In genomic region chr3:194328080-194328571, GRCh38 we compare ENCODE assay signal across 10 cellular contexts. TPM values are rescaled to one million over a fixed set of nuclear protein-coding genes. Genes with fewer than 3 reads are reported as not detected.
DNase-seq lines count a peak whose midpoint lies in the region; ATAC-seq, FAIRE-seq and TF ChIP-seq lines count a peak whose summit lies in the region.
"Had no signal": no experiment of that assay in that cellular context is flagged by ENCODE, and none has a peak within 500 bp of the region (broad histone marks: within the 10 kb centered on the region; RNA-seq: fewer than 3 reads in every experiment).

No MANE protein-coding gene starts in this region.

- H3K27me3 Mint-ChIP-seq in effector memory CD8-positive, alpha-beta T cell = peaks cover 20 to 33% of the 10 kb centered on the region in 2 donors
- peaks cover 25% of the 10 kb centered on the region for H3K27me3 Mint-ChIP-seq in endodermal cell (ENCODE audit: insufficient read depth)

- peak; percentile 40 for ATAC-seq in effector memory CD8-positive, alpha-beta T cell (replicated peaks)
- peak in 3 of 4 donors; percentile 16 to 29 (median 23) for ATAC-seq in psoas muscle
- ATAC-seq in GM21447 (IDR thresholded peaks at IDR 0.05; ENCODE audit: unreplicated experiment) = no peak

- peak; percentile 30 for DNase-seq in GM12865 (ENCODE audit: low read depth)
- DNase-seq in RCC 7860 (ENCODE audit: low spot score) = peak; percentile 92
- peak in 2 of 3 experiments; percentile 27 to 44 for DNase-seq in effector memory CD8-positive, alpha-beta T cell
- DNase-seq in psoas muscle = peak in 1 of 2 donors; percentile 71
- DNase-seq in NCI-H1092 (lab: John Stamatoyannopoulos, UW) = no peak
- DNase-seq in endodermal cell = no peak
- DNase-seq: NCI-H1930, SW 1271 had no signal

- no peak overlapping the region for H3K9ac ChIP-seq in endodermal cell (ENCODE audit: extremely low read depth, low read length, poor library complexity, severe bottlenecking)

- H3K27ac ChIP-seq in psoas muscle (no peak overlapping the region), endodermal cell (ENCODE audit: low read depth, low read length) (no peak overlapping the region)

- no peaks in the 10 kb centered on the region for H3K4me1 Mint-ChIP-seq in effector memory CD8-positive, alpha-beta T cell (ENCODE audit: low read depth in 2 of 2)
- H3K4me1 Mint-ChIP-seq in endodermal cell = peaks cover 4% of the 10 kb centered on the region

- peaks cover 18% of the 10 kb centered on the region for H3K4me1 ChIP-seq in psoas muscle
- H3K4me1 ChIP-seq in endodermal cell (ENCODE audit: control insufficient read depth, insufficient read depth, low read length) = peaks cover 4% of the 10 kb centered on the region

- H3K27ac Mint-ChIP-seq in effector memory CD8-positive, alpha-beta T cell = no peak overlapping the region
- no peak overlapping the region for H3K27ac Mint-ChIP-seq in endodermal cell

- H3K27me3 ChIP-seq in psoas muscle (ENCODE audit: insufficient read depth in 3 of 3, low read length in 2 of 3) (no peaks in the 10 kb centered on the region), endodermal cell (ENCODE audit: control insufficient read depth, insufficient read depth, low read length, poor library complexity, severe bottlenecking) (peaks cover 12% of the 10 kb centered on the region)

- H3K4me3 Mint-ChIP-seq in effector memory CD8-positive, alpha-beta T cell = peak overlapping the region in 1 of 2 donors; percentile 16
- H3K4me3 Mint-ChIP-seq in endodermal cell = no peak overlapping the region

- TF ChIP-seq CTCF in GM12865 (IDR thresholded peaks at IDR 0.05; ENCODE audit: insufficient read depth, low read depth, low read length, missing control alignments) (no peak), psoas muscle (IDR thresholded peaks at IDR 0.05) (no peak), endodermal cell (conservative IDR thresholded peaks at IDR 0.05) (no peak)

- H3K9me3 Mint-ChIP-seq in effector memory CD8-positive, alpha-beta T cell = no peaks in the 10 kb centered on the region
- H3K9me3 Mint-ChIP-seq in endodermal cell = no peaks in the 10 kb centered on the region

- peak; percentile 80 for FAIRE-seq in RCC 7860 (lab: Jason Lieb, UNC)

- WGBS in psoas muscle, 3 donors = 57 to 62% (median 60%) methylated on average over 24 of the region's 24 CpGs
- WGBS in endodermal cell (ENCODE audit: insufficient coverage in 1 of 2, insufficient read length in 1 of 2), 2 experiments = 94 to 97% methylated on average over 20 to 24 of the region's 24 CpGs

- no peak overlapping the region for H3K4me3 ChIP-seq in GM12865 (ENCODE audit: low read depth, low read length)
- no peak overlapping the region for H3K4me3 ChIP-seq in psoas muscle
- H3K4me3 ChIP-seq in endodermal cell (ENCODE audit: low read length) = no peak overlapping the region

- H3K36me3 ChIP-seq in psoas muscle (ENCODE audit: insufficient read depth in 1 of 2, low read depth in 1 of 2) (no peaks in the 10 kb centered on the region), endodermal cell (ENCODE audit: control insufficient read depth, insufficient read depth, low read length) (no peaks in the 10 kb centered on the region)

- intact Hi-C loops in psoas muscle (cut with DNase I) = no loop called here

- peaks cover 2% of the 10 kb centered on the region for H3K36me3 Mint-ChIP-seq in effector memory CD8-positive, alpha-beta T cell (ENCODE audit: insufficient read depth)
- H3K36me3 Mint-ChIP-seq in endodermal cell (ENCODE audit: low read depth) = no peaks in the 10 kb centered on the region

- no peaks in the 10 kb centered on the region for H3K9me3 ChIP-seq in psoas muscle
- H3K9me3 ChIP-seq in endodermal cell (ENCODE audit: control insufficient read depth, low read length) = peaks cover 5% of the 10 kb centered on the region

RNA-seq across cellular contexts. Expression of gene CPN2, which starts 23.0 kb away (rescaled TPM):
- total RNA-seq in psoas muscle (under 1 TPM in 1 of 4 donors, not detected in 3; 0.13 TPM), endodermal cell (under 1 TPM in 1 of 2 donors, not detected in 1; 0.22 TPM)
- under 1 TPM in 1 of 3 donors, not detected in 2; 0.03 TPM for polyA plus RNA-seq in psoas muscle
- polyA plus RNA-seq in endodermal cell (2013, experiment 1 of 2) = 0.11 TPM
- not detected for polyA plus RNA-seq in endodermal cell (2013, experiment 2 of 2)
- total RNA-seq: epithelial cell of proximal tubule had no signal

RNA-seq across cellular contexts. Expression of gene LRRC15, which starts 41.4 kb away (rescaled TPM):
- total RNA-seq in psoas muscle = under 1 TPM in 2 of 4 donors, not detected in 2; 0.04 to 0.09 TPM
- polyA plus RNA-seq in psoas muscle = under 1 TPM in 1 of 3 donors, not detected in 2; 0.01 TPM
- total RNA-seq in endodermal cell = under 1 TPM in 1 of 2 donors, not detected in 1; 0.11 TPM
- 0.07 TPM for polyA plus RNA-seq in endodermal cell (2013, experiment 1 of 2)
- 0.25 TPM for polyA plus RNA-seq in endodermal cell (2013, experiment 2 of 2)
- total RNA-seq: epithelial cell of proximal tubule had no signal

Comparison
In these comparisons a context has a peak if more than half of its experiments do, and no peak if none do; other contexts are left out.
1. DNase-seq: peak in GM12865 (single experiment), RCC 7860 (single experiment) and effector memory CD8-positive, alpha-beta T cell (2 of 3); none in NCI-H1092 (single experiment) and endodermal cell (single experiment).